Comparison of ENCODE assay signal across 8 cellular contexts in genomic region chr1:10472220-10473144, GRCh38. TPM values are rescaled to one million over a fixed set of nuclear protein-coding genes. Genes with fewer than 3 reads are reported as not detected.
A peak's percentile ranks its signal among the peaks of the same experiment; 100 is the strongest.
DNase-seq lines count a peak whose midpoint lies in the region; ATAC-seq and TF ChIP-seq lines count a peak whose summit lies in the region.

TSS of gene DFFA (minus strand) at chr1:10472529. CDS start at chr1:10472458, 71 bp downstream.

- peak within 1 kb of the TSS; percentile 77 for H3K4me3 ChIP-seq in thymus (ENCODE audit: low read length)

- peak within 1 kb of the TSS; percentile 96 for H3K27ac Mint-ChIP-seq in activated naive CD8-positive, alpha-beta T cell
- peak within 1 kb of the TSS; percentile 93 for H3K27ac Mint-ChIP-seq in osteocyte (ENCODE audit: unreplicated experiment)

- peaks cover 7% of the 10 kb centered on the region for H3K36me3 ChIP-seq in thymus (ENCODE audit: control insufficient read depth, insufficient read depth)

- WGBS in thymus = under 1% methylated on average over 59 of the region's 59 CpGs

- DNase-seq in GM04504 (ENCODE audit: low read depth) (peak; percentile 89), NCI-H1105 (lab: John Stamatoyannopoulos, UW) (peak; percentile 96), SKM-1 treated with dmso at 0.1 percent for 144 hours (lab: John Stamatoyannopoulos, UW; ENCODE audit: unreplicated experiment) (peak; percentile 93), head of caudate nucleus (peak; percentile 93 to 98 (median 96)), osteocyte (ENCODE audit: extremely low spot score, unreplicated experiment) (peak; percentile 95)

- no peaks in the 10 kb centered on the region for H3K27me3 ChIP-seq in thymus (ENCODE audit: control insufficient read depth, insufficient read depth)

- peak within 1 kb of the TSS; percentile 82 for H3K27ac ChIP-seq in thymus (ENCODE audit: low read depth)

- H3K27me3 Mint-ChIP-seq in activated naive CD8-positive, alpha-beta T cell = no peaks in the 10 kb centered on the region
- no peaks in the 10 kb centered on the region for H3K27me3 Mint-ChIP-seq in osteocyte (ENCODE audit: unreplicated experiment)

- no peak for TF ChIP-seq CTCF in osteocyte (IDR thresholded peaks at IDR 0.05)

- peaks cover 14% of the 10 kb centered on the region for H3K4me1 ChIP-seq in thymus (ENCODE audit: control insufficient read depth, insufficient read depth, low read length)

- H3K9me3 ChIP-seq in thymus (ENCODE audit: control insufficient read depth) = no peaks in the 10 kb centered on the region

- H3K9me3 Mint-ChIP-seq in activated naive CD8-positive, alpha-beta T cell (ENCODE audit: low read depth) = no peaks in the 10 kb centered on the region
- no peaks in the 10 kb centered on the region for H3K9me3 Mint-ChIP-seq in osteocyte (ENCODE audit: unreplicated experiment)

- ATAC-seq in HG02588 (IDR thresholded peaks at IDR 0.05; ENCODE audit: unreplicated experiment) = peak; percentile 66

- intact Hi-C loops in head of caudate nucleus (cut with DNase I) = loop anchor here (10.0 kb wide), 1 partner anchor 1332 kb away; the partner anchor contains the start of genes CLCN6 and MTHFR

- peak within 1 kb of the TSS; percentile 96 for H3K4me3 Mint-ChIP-seq in activated naive CD8-positive, alpha-beta T cell
- H3K4me3 Mint-ChIP-seq in osteocyte (ENCODE audit: unreplicated experiment) = peak within 1 kb of the TSS; percentile 91

- peaks cover 40% of the 10 kb centered on the region for H3K4me1 Mint-ChIP-seq in activated naive CD8-positive, alpha-beta T cell (ENCODE audit: low read depth)
- H3K4me1 Mint-ChIP-seq in osteocyte (ENCODE audit: unreplicated experiment) = peaks cover 42% of the 10 kb centered on the region

- H3K36me3 Mint-ChIP-seq in activated naive CD8-positive, alpha-beta T cell = peaks cover 4% of the 10 kb centered on the region
- peaks cover 9% of the 10 kb centered on the region for H3K36me3 Mint-ChIP-seq in osteocyte (ENCODE audit: unreplicated experiment)

RNA-seq across cellular contexts. Expression of gene DFFA, which starts in this region (rescaled TPM):
- 39.6 and 39.8 TPM in 2 replicates for total RNA-seq in osteocyte
- 13.1 TPM for polyA plus RNA-seq in thymus

Comparison
In these comparisons a context has a peak if more than half of its experiments do, and no peak if none do; other contexts are left out.
1. Peak in every context shown above with its lines: DNase-seq, ATAC-seq, H3K4me3 ChIP-seq and H3K27ac ChIP-seq.